8 cellular contexts compared by ENCODE assay signal in the genomic region with DNA sequence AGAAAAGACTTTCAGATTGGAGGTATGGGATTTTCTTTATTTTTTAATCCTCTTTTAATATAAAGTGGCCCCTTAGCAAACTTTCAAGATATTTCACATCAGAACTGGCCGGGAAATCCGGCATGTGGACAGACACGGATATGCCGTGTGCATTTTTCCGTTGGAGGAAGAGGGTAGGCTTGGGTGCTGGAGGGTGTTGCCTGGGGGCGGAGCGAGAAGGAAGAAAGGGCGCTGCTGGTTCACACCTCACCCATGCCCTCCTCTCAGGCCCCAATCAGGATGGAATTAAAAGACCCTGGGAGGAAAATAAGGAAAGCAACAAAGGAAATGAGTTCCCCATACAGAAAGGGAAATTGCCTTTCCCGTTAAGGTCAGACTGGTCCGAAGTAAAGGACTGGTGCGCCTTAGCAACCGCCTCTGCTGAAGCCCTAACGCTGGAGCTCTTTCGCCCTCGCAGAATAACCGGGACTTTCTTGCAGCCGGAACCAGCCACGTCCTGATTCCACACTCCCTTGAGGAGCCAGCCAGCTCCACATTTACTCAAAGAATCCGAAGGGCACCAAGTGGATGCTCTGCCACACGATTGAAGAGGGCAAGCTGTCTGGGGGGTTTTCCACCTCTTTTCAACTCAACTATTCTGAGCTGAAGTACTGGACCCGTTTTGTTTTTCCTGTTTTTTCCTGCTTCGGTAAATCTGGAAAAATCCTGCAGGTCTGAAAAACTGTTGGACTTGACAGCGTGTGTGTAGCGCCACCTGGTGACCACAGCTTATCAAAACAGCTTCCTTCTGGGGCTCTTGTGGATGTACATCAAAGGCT. TPM values are rescaled to one million over a fixed set of nuclear protein-coding genes. Genes with fewer than 3 reads are reported as not detected.
DNase-seq lines count a peak whose midpoint lies in the region; ATAC-seq and TF ChIP-seq lines count a peak whose summit lies in the region.

No MANE protein-coding gene starts in this region.

- no peak overlapping the region for H3K27ac ChIP-seq in HUES6 (ENCODE audit: low read depth, low read length)

- no peaks in the 10 kb centered on the region for H3K36me3 ChIP-seq in HUES6 (ENCODE audit: control insufficient read depth, insufficient read depth, low read length)

- peak; percentile 98 for DNase-seq in DMS53 treated with DMSO at 0.1 percent for 48 hours (lab: John Stamatoyannopoulos, UW; ENCODE audit: unreplicated experiment)
- peak; percentile 42 for DNase-seq in NOMO-1 treated with DMSO at 0.1 percent for 48 hours (lab: John Stamatoyannopoulos, UW; ENCODE audit: unreplicated experiment)
- DNase-seq in activated T-cell treated with anti-CD3 and anti-CD28 coated beads for 48 hours (ENCODE audit: low read depth) = peak; percentile 58
- peak; percentile 57 to 77 for DNase-seq in erythroblast (lab: John Stamatoyannopoulos, UW)
- DNase-seq in stimulated activated CD8-positive, alpha-beta memory T cell treated with anti-CD3 and anti-CD28 coated beads, Interleukin-4, amount 100 ng/mL, for 48 hours = peak; percentile 82

- no peaks in the 10 kb centered on the region for H3K27me3 ChIP-seq in HUES6 (ENCODE audit: control insufficient read depth, insufficient read depth, low read length)
- H3K27me3 ChIP-seq in mononuclear cell (ENCODE audit: insufficient read depth, low read length) = no peaks in the 10 kb centered on the region

- TF ChIP-seq POLR2A in erythroblast (IDR thresholded peaks at IDR 0.05; ENCODE audit: low read length) = no peak

- no peak for ATAC-seq in GM21825 (IDR thresholded peaks at IDR 0.05; ENCODE audit: unreplicated experiment)

- peak overlapping the region; percentile 11 for H3K9ac ChIP-seq in HUES6 (ENCODE audit: low read length)

- H3K9me3 ChIP-seq in HUES6 (ENCODE audit: control insufficient read depth, insufficient read depth, low read depth, low read length) = peaks cover 5% of the 10 kb centered on the region; the same call in 1 of the 2 replicates
- H3K9me3 ChIP-seq in mononuclear cell (ENCODE audit: low read depth, low read length) = no peaks in the 10 kb centered on the region

- H3K4me3 ChIP-seq in HUES6 (ENCODE audit: low read depth, low read length) (peak overlapping the region; percentile 43), mononuclear cell (ENCODE audit: low read length) (peak overlapping the region; percentile 38)

- H3K4me1 ChIP-seq in HUES6 (ENCODE audit: control insufficient read depth, insufficient read depth, low read length) (peaks cover 5% of the 10 kb centered on the region), mononuclear cell (ENCODE audit: insufficient read depth, low read length) (peaks cover 14% of the 10 kb centered on the region)

RNA-seq across cellular contexts. Expression of a gene that starts 37.8 kb away (rescaled TPM):
- 0.21 TPM for total RNA-seq in mononuclear cell

Comparison
In these comparisons a context has a peak if more than half of its experiments do, and no peak if none do; other contexts are left out.
1. DNase-seq: peak in every context shown above with its lines; median percentile 98 in DMS53 treated with DMSO at 0.1 percent for 48 hours; 82 in stimulated activated CD8-positive, alpha-beta memory T cell treated with anti-CD3 and anti-CD28 coated beads, Interleukin-4, amount 100 ng/mL, for 48 hours; 67 in erythroblast; 58 in activated T-cell treated with anti-CD3 and anti-CD28 coated beads for 48 hours; 42 in NOMO-1 treated with DMSO at 0.1 percent for 48 hours.